Comparison of ENCODE assay signal across 25 cellular contexts in the genomic region with DNA sequence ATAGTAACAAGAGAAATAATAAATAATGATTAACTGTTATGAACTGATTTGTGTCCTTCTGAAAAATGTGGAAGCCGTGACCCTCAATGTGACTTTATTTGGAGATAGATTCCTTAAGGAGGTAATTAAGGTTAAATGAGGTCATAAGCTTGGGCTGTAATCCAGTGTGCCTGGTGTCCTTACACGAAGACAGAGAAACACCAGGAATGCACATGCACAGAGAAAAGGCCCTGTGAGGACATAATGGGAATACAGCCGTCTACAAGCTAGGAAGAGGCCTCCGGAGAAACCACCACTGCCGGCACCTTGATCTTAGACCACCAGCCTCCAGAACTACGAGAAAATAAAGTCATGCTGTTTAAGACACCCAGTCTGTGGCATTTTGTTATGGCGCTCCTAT.
"Had no signal": no experiment of that assay in that cellular context is flagged by ENCODE, and none has a peak within 500 bp of the region (broad histone marks: within the 10 kb centered on the region; RNA-seq: fewer than 3 reads in every experiment).

No MANE protein-coding gene starts in this region.

- H3K4me3 ChIP-seq: adrenal gland, breast epithelium, left lung, psoas muscle, suprapubic skin, vagina had no signal

- H3K4me1 ChIP-seq: adrenal gland, breast epithelium, left lung, psoas muscle, vagina had no signal

- H3K27ac ChIP-seq: adrenal gland, breast epithelium, left lung, psoas muscle, suprapubic skin, vagina had no signal

- ATAC-seq: activated CD4-positive, alpha-beta T cell treated with anti-CD3 and anti-CD28 coated beads for 36 hours; esophagus mucosa; left lung; psoas muscle; right cardiac atrium; stimulated activated naive CD8-positive, alpha-beta T cell treated with anti-CD3 and anti-CD28 coated beads, Interleukin-15, amount 100 ng/mL, for 72 hours; WTC11 had no signal

- H3K27ac Mint-ChIP-seq: activated CD4-positive, alpha-beta T cell treated with anti-CD3 and anti-CD28 coated beads for 36 hours; activated naive CD4-positive, alpha-beta T cell treated with anti-CD3 and anti-CD28 coated beads, Interleukin-2, amount 50 U/mL, for 24 hours; memory B cell; naive B cell; stimulated activated naive CD8-positive, alpha-beta T cell treated with anti-CD3 and anti-CD28 coated beads, Interleukin-15, amount 100 ng/mL, for 72 hours; WTC11 had no signal

- H3K27me3 ChIP-seq: adrenal gland, breast epithelium, left lung, suprapubic skin, vagina had no signal

- H3K4me1 Mint-ChIP-seq: activated CD4-positive, alpha-beta T cell treated with anti-CD3 and anti-CD28 coated beads for 36 hours; activated naive CD4-positive, alpha-beta T cell treated with anti-CD3 and anti-CD28 coated beads, Interleukin-2, amount 50 U/mL, for 24 hours; memory B cell; naive B cell; neural crest cell; stimulated activated naive CD8-positive, alpha-beta T cell treated with anti-CD3 and anti-CD28 coated beads, Interleukin-15, amount 100 ng/mL, for 72 hours; WTC11 had no signal

- H3K9me3 ChIP-seq: adrenal gland, breast epithelium, left lung, psoas muscle, suprapubic skin, vagina had no signal

- H3K27me3 Mint-ChIP-seq: activated CD4-positive, alpha-beta T cell treated with anti-CD3 and anti-CD28 coated beads for 36 hours; activated naive CD4-positive, alpha-beta T cell treated with anti-CD3 and anti-CD28 coated beads, Interleukin-2, amount 50 U/mL, for 24 hours; memory B cell; naive B cell; stimulated activated naive CD8-positive, alpha-beta T cell treated with anti-CD3 and anti-CD28 coated beads, Interleukin-15, amount 100 ng/mL, for 72 hours had no signal

- H3K4me3 Mint-ChIP-seq: activated CD4-positive, alpha-beta T cell treated with anti-CD3 and anti-CD28 coated beads for 36 hours; activated naive CD4-positive, alpha-beta T cell treated with anti-CD3 and anti-CD28 coated beads, Interleukin-2, amount 50 U/mL, for 24 hours; memory B cell; naive B cell; neural crest cell; stimulated activated naive CD8-positive, alpha-beta T cell treated with anti-CD3 and anti-CD28 coated beads, Interleukin-15, amount 100 ng/mL, for 72 hours; WTC11 had no signal

- H3K36me3 Mint-ChIP-seq: activated naive CD4-positive, alpha-beta T cell treated with anti-CD3 and anti-CD28 coated beads, Interleukin-2, amount 50 U/mL, for 24 hours; memory B cell; naive B cell; WTC11 had no signal

- DNase-seq: activated CD4-positive, alpha-beta T cell treated with anti-CD3 and anti-CD28 coated beads for 36 hours; activated CD4-positive, alpha-beta T cell treated with anti-CD3 and anti-CD28 coated beads, Interleukin-2, amount 50 U/mL, for 48 hours; activated gamma-delta T cell; adrenal gland; effector CD4-positive, alpha-beta T cell; foreskin melanocyte; glutamatergic neuron; hypothalamus; left lung; naive B cell; psoas muscle; right cardiac atrium; small intestine; stimulated activated CD4-positive, alpha-beta T cell treated with anti-CD3 and anti-CD28 coated beads, Interleukin-15, amount 100 ng/mL, for 24 hours; stimulated activated CD4-positive, alpha-beta T cell treated with anti-CD3 and anti-CD28 coated beads, Interleukin-2, amount 100 ng/mL, for 48 hours; stimulated activated naive CD8-positive, alpha-beta T cell treated with anti-CD3 and anti-CD28 coated beads, Interleukin-15, amount 100 ng/mL, for 72 hours; trophoblast cell had no signal

- H3K36me3 ChIP-seq: adrenal gland, breast epithelium, left lung, suprapubic skin, vagina had no signal

- H3K9me3 Mint-ChIP-seq: naive B cell; neural crest cell; stimulated activated naive CD8-positive, alpha-beta T cell treated with anti-CD3 and anti-CD28 coated beads, Interleukin-15, amount 100 ng/mL, for 72 hours; WTC11 had no signal
